Comparison of ENCODE assay signal across 25 cellular contexts in the genomic region with DNA sequence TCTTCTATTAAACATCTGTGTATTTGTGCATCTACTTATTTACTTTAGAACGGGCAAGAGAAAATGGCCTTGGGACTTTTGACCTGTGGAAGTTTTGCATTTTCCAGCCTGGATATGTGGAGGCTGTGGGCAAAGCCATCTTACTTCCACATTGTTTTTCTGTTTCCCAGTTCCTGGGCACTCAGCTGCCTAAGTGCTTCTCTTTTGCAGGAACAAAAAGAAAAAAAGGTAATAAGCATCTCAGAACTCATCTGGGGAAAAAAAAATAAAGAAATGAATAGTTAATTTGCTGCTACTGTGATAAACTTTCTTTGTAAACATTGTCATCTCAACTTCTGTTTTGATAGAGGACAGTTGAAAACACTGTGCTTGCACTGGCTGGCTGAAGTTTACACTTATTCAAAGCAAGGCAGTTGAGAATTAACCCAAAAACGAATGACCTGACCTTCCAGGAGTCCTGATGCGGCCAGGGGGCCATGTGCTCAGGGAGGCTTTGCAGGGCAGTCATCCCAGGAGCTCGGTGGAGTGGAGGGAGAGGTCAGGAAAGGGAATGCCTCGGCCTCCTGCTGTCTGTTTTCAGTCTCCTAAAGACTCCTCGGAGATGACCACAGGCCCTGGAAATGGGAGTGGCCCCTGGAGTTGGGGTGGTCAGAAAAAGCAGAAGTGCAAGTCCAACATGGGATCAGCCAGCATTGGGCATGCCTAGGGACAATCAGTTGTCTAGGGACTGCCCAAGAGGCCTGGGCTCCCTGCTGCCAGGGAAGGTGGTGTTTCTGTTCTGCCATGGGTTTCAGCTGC.
DNase-seq lines count a peak whose midpoint lies in the region; ATAC-seq, FAIRE-seq and TF ChIP-seq lines count a peak whose summit lies in the region.
"Had no signal": no experiment of that assay in that cellular context is flagged by ENCODE, and none has a peak within 500 bp of the region (broad histone marks: within the 10 kb centered on the region; RNA-seq: fewer than 3 reads in every experiment).

No MANE protein-coding gene starts in this region.

- no TSS peak for BruUV-seq in K562 (replicated peaks; lab: Mats Ljungman, UMichigan)

- ATAC-seq in K562 (peak; percentile 94), GM19023 (IDR thresholded peaks at IDR 0.05; ENCODE audit: unreplicated experiment) (no peak), GM18505 (IDR thresholded peaks at IDR 0.05; ENCODE audit: unreplicated experiment) (no peak)
- no peak for ATAC-seq in activated CD8-positive, alpha-beta memory T cell treated with anti-CD3 and anti-CD28 coated beads, Interleukin-2, amount 10 ng/mL, durations not matched to agents 7 days and 5 days
- ATAC-seq: activated naive CD8-positive, alpha-beta T cell treated with anti-CD3 and anti-CD28 coated beads, Interleukin-2, amount 50 U/mL, for 24 hours; activated T-cell treated with anti-CD3 and anti-CD28 coated beads, Interleukin-2, amount 50 U/mL, for 4 hours; heart left ventricle; PC-3; SK-N-SH treated with all-trans-retinoic acid at 6 μM for 48 hours; T-helper 17 cell had no signal

- peaks cover 0 to 4% (median 0%) of the 10 kb centered on the region in 3 donors for H3K36me3 Mint-ChIP-seq in CD8-positive, alpha-beta memory T cell
- H3K36me3 Mint-ChIP-seq in neural progenitor cell, result peaks cover 26% of the 10 kb centered on the region
- no peaks in the 10 kb centered on the region for H3K36me3 Mint-ChIP-seq in activated CD8-positive, alpha-beta memory T cell treated with anti-CD3 and anti-CD28 coated beads, Interleukin-2, amount 10 ng/mL, durations not matched to agents 7 days and 5 days

- no peak for TF ChIP-seq RAD21 in K562 (CRISPR knock-in tag; conservative IDR thresholded peaks at IDR 0.05 in 1 of 2, IDR thresholded peaks at IDR 0.05 in 1 of 2)

- no peak for TF ChIP-seq POLR2A in K562 (conservative IDR thresholded peaks at IDR 0.05)
- no peak for TF ChIP-seq POLR2A in GM18505 (IDR thresholded peaks at IDR 0.05; ENCODE audit: borderline replicate concordance, extremely low read depth, insufficient read depth, insufficient read length)

- DNase-seq in CD8-positive, alpha-beta memory T cell, result no peak
- peak; percentile 63 for DNase-seq in MV-4-11 (lab: John Stamatoyannopoulos, UW)
- peak in 2 of 4 experiments; percentile 27 to 52 for DNase-seq in K562 (ENCODE audit: extremely low read depth in 1 of 4, low spot score in 3 of 4)
- DNase-seq in neural progenitor cell (ENCODE audit: low spot score), result no peak
- no peak for DNase-seq in cardiac septum (ENCODE audit: low spot score)
- DNase-seq in activated CD8-positive, alpha-beta memory T cell treated with anti-CD3 and anti-CD28 coated beads, Interleukin-2, amount 10 ng/mL, durations not matched to agents 7 days and 5 days, result no peak
- DNase-seq: activated CD4-positive, alpha-beta T cell treated with anti-CD3 and anti-CD28 coated beads, Interleukin-2, amount 10 ng/mL, durations not matched to agents 24 days and 14 days; activated naive CD8-positive, alpha-beta T cell treated with anti-CD3 and anti-CD28 coated beads, Interleukin-2, amount 50 U/mL, for 24 hours; activated T-cell treated with anti-CD3 and anti-CD28 coated beads, Interleukin-2, amount 50 U/mL, for 4 hours; DMS153; heart left ventricle; mammary epithelial cell; NCI-H510A; PC-3; T-helper 17 cell had no signal

- TF ChIP-seq EP300 in K562 (IDR thresholded peaks at IDR 0.05; ENCODE audit: low read length), result no peak

- peak overlapping the region; percentile 44 for H3K27ac ChIP-seq in CD8-positive, alpha-beta memory T cell (ENCODE audit: low read depth, low read length)
- H3K27ac ChIP-seq in K562 (ENCODE audit: extremely low read depth, low read depth, low read length) (peak overlapping the region; percentile 51; the same call in 2 of the 3 replicates), neural progenitor cell (no peak overlapping the region)
- H3K27ac ChIP-seq: epithelial cell of prostate, heart left ventricle, skin epidermis had no signal

- POLR2A ChIA-PET in CD8-positive, alpha-beta memory T cell (lab: Charles Lee), result no interaction called here
- POLR2A ChIA-PET in K562 (lab: Yijun Ruan, JAX), result no interaction called here

- no peak overlapping the region for H3K4me3 Mint-ChIP-seq in CD8-positive, alpha-beta memory T cell
- no peak overlapping the region for H3K4me3 Mint-ChIP-seq in neural progenitor cell
- H3K4me3 Mint-ChIP-seq in activated CD8-positive, alpha-beta memory T cell treated with anti-CD3 and anti-CD28 coated beads, Interleukin-2, amount 10 ng/mL, durations not matched to agents 7 days and 5 days, result no peak overlapping the region
- H3K4me3 Mint-ChIP-seq: activated CD4-positive, alpha-beta T cell treated with anti-CD3 and anti-CD28 coated beads, Interleukin-2, amount 10 ng/mL, durations not matched to agents 24 days and 14 days; activated naive CD8-positive, alpha-beta T cell treated with anti-CD3 and anti-CD28 coated beads, Interleukin-2, amount 50 U/mL, for 24 hours; activated T-cell treated with anti-CD3 and anti-CD28 coated beads, Interleukin-2, amount 50 U/mL, for 4 hours; B cell; brain; stimulated activated naive CD8-positive, alpha-beta T cell treated with anti-CD3 and anti-CD28 coated beads, Interleukin-15, Interleukin-2, amounts not matched to agents 100 ng/mL and 50 ng/mL, for 24 hours; T-helper 17 cell had no signal

- H3F3A ChIP-seq in neural progenitor cell (ENCODE audit: low read depth), result no peaks in the 10 kb centered on the region

- peak; percentile 51 for FAIRE-seq in K562 (lab: Jason Lieb, UNC)
- FAIRE-seq: A204.1 had no signal

- no peaks in the 10 kb centered on the region for H3K4me1 Mint-ChIP-seq in CD8-positive, alpha-beta memory T cell
- peaks cover 3% of the 10 kb centered on the region for H3K4me1 Mint-ChIP-seq in neural progenitor cell
- H3K4me1 Mint-ChIP-seq in activated CD8-positive, alpha-beta memory T cell treated with anti-CD3 and anti-CD28 coated beads, Interleukin-2, amount 10 ng/mL, durations not matched to agents 7 days and 5 days, result no peaks in the 10 kb centered on the region
- H3K4me1 Mint-ChIP-seq: activated CD4-positive, alpha-beta T cell treated with anti-CD3 and anti-CD28 coated beads, Interleukin-2, amount 10 ng/mL, durations not matched to agents 24 days and 14 days; activated naive CD8-positive, alpha-beta T cell treated with anti-CD3 and anti-CD28 coated beads, Interleukin-2, amount 50 U/mL, for 24 hours; B cell; T-helper 17 cell had no signal

- no peaks in the 10 kb centered on the region for H3K9me3 ChIP-seq in CD8-positive, alpha-beta memory T cell (ENCODE audit: low read length)
- H3K9me3 ChIP-seq in K562 (replicated peaks; ENCODE audit: control insufficient read depth, insufficient read depth, low read depth, low read length), result no peaks in the 10 kb centered on the region
- no peaks in the 10 kb centered on the region for H3K9me3 ChIP-seq in neural progenitor cell (ENCODE audit: low read depth)
- H3K9me3 ChIP-seq: heart left ventricle had no signal

- H3K4me2 ChIP-seq in K562 (ENCODE audit: insufficient read depth, low read length) (peak overlapping the region; percentile 69), neural progenitor cell (no peak overlapping the region)

- H3K27me3 Mint-ChIP-seq in CD8-positive, alpha-beta memory T cell, result peaks cover 6 to 13% of the 10 kb centered on the region in 2 donors
- peaks cover 2% of the 10 kb centered on the region for H3K27me3 Mint-ChIP-seq in neural progenitor cell (ENCODE audit: insufficient read depth, low read depth)
- peaks cover 7% of the 10 kb centered on the region for H3K27me3 Mint-ChIP-seq in activated CD8-positive, alpha-beta memory T cell treated with anti-CD3 and anti-CD28 coated beads, Interleukin-2, amount 10 ng/mL, durations not matched to agents 7 days and 5 days
- H3K27me3 Mint-ChIP-seq: B cell, brain, T-helper 17 cell had no signal

- H3K4me3 ChIP-seq in CD8-positive, alpha-beta memory T cell (ENCODE audit: low read length), result no peak overlapping the region
- no peak overlapping the region for H3K4me3 ChIP-seq in K562
- H3K4me3 ChIP-seq in neural progenitor cell, result no peak overlapping the region
- H3K4me3 ChIP-seq: HAP-1, heart left ventricle, skin epidermis had no signal

- no peaks in the 10 kb centered on the region for H3K4me1 ChIP-seq in CD8-positive, alpha-beta memory T cell (ENCODE audit: insufficient read depth, low read length)
- H3K4me1 ChIP-seq in K562 (replicated peaks in 1 of 2; ENCODE audit: control insufficient read depth in 2 of 2, insufficient read depth in 2 of 2, low read length in 2 of 2) (peaks cover 6 to 9% of the 10 kb centered on the region in 2 experiments; a peak in 3 of 5 replicates), neural progenitor cell (peaks cover 6% of the 10 kb centered on the region)
- H3K4me1 ChIP-seq: HAP-1, heart left ventricle had no signal

- intact Hi-C loops in K562 (cut with micrococcal nuclease), result no loop called here
- intact Hi-C loops in cardiac septum (cut with DNase I), result no loop called here

- no peaks in the 10 kb centered on the region for H3K27me3 ChIP-seq in CD8-positive, alpha-beta memory T cell (ENCODE audit: insufficient read depth, low read length, poor library complexity, severe bottlenecking)
- no peaks in the 10 kb centered on the region for H3K27me3 ChIP-seq in K562 (ENCODE audit: control insufficient read depth in 2 of 2, insufficient read depth in 2 of 2, low read length in 2 of 2)
- H3K27me3 ChIP-seq in neural progenitor cell, result no peaks in the 10 kb centered on the region
- H3K27me3 ChIP-seq: heart left ventricle had no signal

- no peak overlapping the region for H3K27ac Mint-ChIP-seq in CD8-positive, alpha-beta memory T cell
- H3K27ac Mint-ChIP-seq in neural progenitor cell, result peak overlapping the region; percentile 42
- H3K27ac Mint-ChIP-seq in activated CD8-positive, alpha-beta memory T cell treated with anti-CD3 and anti-CD28 coated beads, Interleukin-2, amount 10 ng/mL, durations not matched to agents 7 days and 5 days, result no peak overlapping the region
- H3K27ac Mint-ChIP-seq: activated CD4-positive, alpha-beta T cell treated with anti-CD3 and anti-CD28 coated beads, Interleukin-2, amount 10 ng/mL, durations not matched to agents 24 days and 14 days; activated naive CD8-positive, alpha-beta T cell treated with anti-CD3 and anti-CD28 coated beads, Interleukin-2, amount 50 U/mL, for 24 hours; B cell; stimulated activated naive CD8-positive, alpha-beta T cell treated with anti-CD3 and anti-CD28 coated beads, Interleukin-15, Interleukin-2, amounts not matched to agents 100 ng/mL and 50 ng/mL, for 24 hours; T-helper 17 cell had no signal

- in situ Hi-C loops in K562 (cut with MboI), result no loop called here

- H2AFZ ChIP-seq in K562 (ENCODE audit: low read depth, low read length) (peak overlapping the region; percentile 54; the same call in 1 of the 2 replicates), neural progenitor cell (replicated peaks) (no peak overlapping the region)

- no peaks in the 10 kb centered on the region for H3K9me1 ChIP-seq in K562 (ENCODE audit: control insufficient read depth, insufficient read depth, low read length)

- TF ChIP-seq CTCF in K562 (IDR thresholded peaks at IDR 0.05 in 2 of 3, conservative IDR thresholded peaks at IDR 0.05 in 1 of 3; ENCODE audit: insufficient read depth in 2 of 3, low read depth in 1 of 3, low read length in 3 of 3) (0 out of 6 replicates have a peak, but pooled peaks of 1 of the 3 experiments have one; percentile 1), neural progenitor cell (IDR thresholded peaks at IDR 0.05) (no peak)

- 40% methylated on average over 6 of the region's 6 CpGs for WGBS in K562 (ENCODE audit: insufficient coverage, low coverage, missing lambda C conversion rate)

- H4K20me1 ChIP-seq in K562 (replicated peaks; ENCODE audit: control insufficient read depth, insufficient read depth, low read length), result no peaks in the 10 kb centered on the region
- no peaks in the 10 kb centered on the region for H4K20me1 ChIP-seq in neural progenitor cell (ENCODE audit: low read depth)

- no peaks in the 10 kb centered on the region for H3K36me3 ChIP-seq in CD8-positive, alpha-beta memory T cell (ENCODE audit: insufficient read depth, low read length)
- peaks cover 3% of the 10 kb centered on the region; the same call in 1 of the 3 replicates for H3K36me3 ChIP-seq in K562 (ENCODE audit: control insufficient read depth, insufficient read depth, low read length)
- H3K36me3 ChIP-seq in neural progenitor cell, result no peaks in the 10 kb centered on the region
- H3K36me3 ChIP-seq: HAP-1 had no signal

- peaks cover 0 to 2% (median 0%) of the 10 kb centered on the region in 5 donors for H3K9me3 Mint-ChIP-seq in CD8-positive, alpha-beta memory T cell
- H3K9me3 Mint-ChIP-seq in neural progenitor cell, result peaks cover 23% of the 10 kb centered on the region
- no peaks in the 10 kb centered on the region for H3K9me3 Mint-ChIP-seq in activated CD8-positive, alpha-beta memory T cell treated with anti-CD3 and anti-CD28 coated beads, Interleukin-2, amount 10 ng/mL, durations not matched to agents 7 days and 5 days (ENCODE audit: low read depth)

- CTCF ChIA-PET in CD8-positive, alpha-beta memory T cell (lab: Charles Lee), result no interaction called here
- CTCF ChIA-PET in K562 (lab: Yijun Ruan, JAX; ENCODE audit: low intra/inter-chr PET ratio), result interaction anchor here (0.6 kb wide), 1 partner anchor 361 kb away, joined by 3 read pairs; no protein-coding TSS in a partner anchor
- CTCF ChIA-PET in activated CD8-positive, alpha-beta memory T cell treated with anti-CD3 and anti-CD28 coated beads, Interleukin-2, amount 10 ng/mL, durations not matched to agents 7 days and 5 days (lab: Charles Lee), result no interaction called here

- peak overlapping the region in 1 of 2 experiments; percentile 82; a peak in 2 of 4 replicates for H3K9ac ChIP-seq in K562 (ENCODE audit: insufficient read depth in 1 of 2, low read depth in 2 of 2, low read length in 2 of 2)
- no peak overlapping the region for H3K9ac ChIP-seq in neural progenitor cell

- no peaks in the 10 kb centered on the region for H3K79me2 ChIP-seq in K562 (ENCODE audit: control insufficient read depth, insufficient read depth, low read length)
- H3K79me2 ChIP-seq in neural progenitor cell (ENCODE audit: low read depth), result peaks cover 39% of the 10 kb centered on the region
